1 cellular context compared by ENCODE assay signal in genomic region chr3:138915503-138916498, GRCh38.
A peak's percentile ranks its signal among the peaks of the same experiment; 100 is the strongest.
TF ChIP-seq lines count a peak whose summit lies in the region.

No MANE protein-coding gene starts in this region.

TF ChIP-seq in K562, 482 proteins besides CTCF, POLR2A, EP300 and RAD21 (continued from another document and continues in another):
- no peak for TF ChIP-seq PRDM10 (IDR thresholded peaks at IDR 0.05; ENCODE audit: partially characterized antibody)
- no peak for TF ChIP-seq HMG20A (CRISPR knock-in tag; conservative IDR thresholded peaks at IDR 0.05)
- 0 out of 2 replicates have a peak, but pooled peaks have one; percentile 14 for TF ChIP-seq NR4A1 (CRISPR knock-in tag; IDR thresholded peaks at IDR 0.05)
- TF ChIP-seq NR4A1 (tag; IDR thresholded peaks at IDR 0.05): no peak
- TF ChIP-seq TRIM24 (IDR thresholded peaks at IDR 0.05): no peak
- peak; percentile 50; the same call in 1 of the 2 replicates for TF ChIP-seq POLR2H (tag; IDR thresholded peaks at IDR 0.05; ENCODE audit: low read depth)
- TF ChIP-seq MXD1 (CRISPR knock-in tag; IDR thresholded peaks at IDR 0.05; ENCODE audit: borderline replicate concordance, poor library complexity, severe bottlenecking): no peak
- no peak for TF ChIP-seq ZNF3 (CRISPR knock-in tag; IDR thresholded peaks at IDR 0.05)
- TF ChIP-seq RBM14 (IDR thresholded peaks at IDR 0.05; ENCODE audit: borderline replicate concordance, insufficient read depth, low read depth, low read length): no peak
- TF ChIP-seq ETV1 (tag; conservative IDR thresholded peaks at IDR 0.05; ENCODE audit: low read depth): no peak
- peak; percentile 58 for TF ChIP-seq ZNF384 (IDR thresholded peaks at IDR 0.05; ENCODE audit: low read depth, low read length)
- no peak for TF ChIP-seq ZNF274 (IDR thresholded peaks at IDR 0.05; ENCODE audit: borderline replicate concordance, low read depth, low read length)
- TF ChIP-seq AFF1 (IDR thresholded peaks at IDR 0.05; ENCODE audit: low read depth in 1 of 2, partially characterized antibody in 2 of 2): no peak
- TF ChIP-seq JUNB (CRISPR knock-in tag; conservative IDR thresholded peaks at IDR 0.05): no peak
- peak; percentile 96 for TF ChIP-seq SPI1 (IDR thresholded peaks at IDR 0.05; ENCODE audit: borderline replicate concordance, low read depth, low read length)
- peak; percentile 28; the same call in 1 of the 2 replicates for TF ChIP-seq TEAD4 (IDR thresholded peaks at IDR 0.05; ENCODE audit: low read length)
- no peak for TF ChIP-seq TEAD4 (CRISPR knock-in tag; IDR thresholded peaks at IDR 0.05; ENCODE audit: borderline replicate concordance)
- TF ChIP-seq ZNF175 (CRISPR knock-in tag; IDR thresholded peaks at IDR 0.05; ENCODE audit: low read depth): peak; percentile 39; the same call in 1 of the 2 replicates
- TF ChIP-seq HBP1 (CRISPR knock-in tag; IDR thresholded peaks at IDR 0.05): no peak
- no peak for TF ChIP-seq GTF2A2 (tag; IDR thresholded peaks at IDR 0.05)
- no peak for TF ChIP-seq ZNF239 (CRISPR knock-in tag; IDR thresholded peaks at IDR 0.05)
- TF ChIP-seq ZNF830 (CRISPR knock-in tag; IDR thresholded peaks at IDR 0.05): peak; percentile 80; the same call in 1 of the 2 replicates
- no peak for TF ChIP-seq ILK (tag; IDR thresholded peaks at IDR 0.05; ENCODE audit: borderline replicate concordance, low read depth)
- TF ChIP-seq THRA (IDR thresholded peaks at IDR 0.05): no peak
- TF ChIP-seq GABPA (tag; conservative IDR thresholded peaks at IDR 0.05; ENCODE audit: low read depth): peak; percentile 71
- peak; percentile 81 for TF ChIP-seq SMC3 (conservative IDR thresholded peaks at IDR 0.05; ENCODE audit: insufficient read depth, low read depth, low read length)
- peak; percentile 68; the same call in 1 of the 2 replicates for TF ChIP-seq TFAP4 (CRISPR knock-in tag; IDR thresholded peaks at IDR 0.05; ENCODE audit: borderline replicate concordance)
- TF ChIP-seq TCF7L2 (IDR thresholded peaks at IDR 0.05; ENCODE audit: low read depth, low read length): no peak
- no peak; the same call in 1 of the 2 replicates for TF ChIP-seq FOXP1 (CRISPR knock-in tag; IDR thresholded peaks at IDR 0.05)
- TF ChIP-seq ZBTB33 (CRISPR knock-in tag; IDR thresholded peaks at IDR 0.05): peak; percentile 61
- TF ChIP-seq CTBP1 (IDR thresholded peaks at IDR 0.05; ENCODE audit: borderline replicate concordance): no peak
- TF ChIP-seq ZEB2 (IDR thresholded peaks at IDR 0.05): no peak
- no peak for TF ChIP-seq ZBTB5 (IDR thresholded peaks at IDR 0.05)
- TF ChIP-seq NFRKB (IDR thresholded peaks at IDR 0.05; ENCODE audit: low read depth): peak; percentile 59; the same call in 1 of the 2 replicates
- 0 out of 2 replicates have a peak, but pooled peaks have one; percentile 17 for TF ChIP-seq RFX7 (CRISPR knock-in tag; IDR thresholded peaks at IDR 0.05)
- 0 out of 2 replicates have a peak, but pooled peaks have one; percentile 67 for TF ChIP-seq SRSF1 (IDR thresholded peaks at IDR 0.05; ENCODE audit: low read depth, low read length)
- TF ChIP-seq ESRRB (CRISPR knock-in tag; IDR thresholded peaks at IDR 0.05; ENCODE audit: borderline replicate concordance): no peak
- TF ChIP-seq PBX2 (CRISPR knock-in tag; IDR thresholded peaks at IDR 0.05; ENCODE audit: low read depth): no peak
- TF ChIP-seq PBX2 (tag; conservative IDR thresholded peaks at IDR 0.05; ENCODE audit: low read depth): no peak
- peak; percentile 42; the same call in 1 of the 2 replicates for TF ChIP-seq HNRNPL (IDR thresholded peaks at IDR 0.05; ENCODE audit: low read depth, low read length)
- TF ChIP-seq CEBPG (CRISPR knock-in tag; IDR thresholded peaks at IDR 0.05): no peak; the same call in 1 of the 2 replicates
- TF ChIP-seq CEBPG (tag; conservative IDR thresholded peaks at IDR 0.05 in 1 of 2, IDR thresholded peaks at IDR 0.05 in 1 of 2): no peak
